Comparison of ENCODE assay signal across 17 cellular contexts in genomic region chr18:41756141-41756540, GRCh38.
DNase-seq lines count a peak whose midpoint lies in the region; ATAC-seq and TF ChIP-seq lines count a peak whose summit lies in the region.
"Had no signal": no experiment of that assay in that cellular context is flagged by ENCODE, and none has a peak within 500 bp of the region (broad histone marks: within the 10 kb centered on the region; RNA-seq: fewer than 3 reads in every experiment).

No MANE protein-coding gene starts in this region.

- H3K27me3 Mint-ChIP-seq in GM23338 (ENCODE audit: insufficient read depth, low read depth, poor library complexity): no peaks in the 10 kb centered on the region
- peaks cover 17% of the 10 kb centered on the region for H3K27me3 Mint-ChIP-seq in nephron progenitor cell (ENCODE audit: low read depth, poor library complexity)
- no peaks in the 10 kb centered on the region for H3K27me3 Mint-ChIP-seq in activated naive CD8-positive, alpha-beta T cell treated with anti-CD3 and anti-CD28 coated beads for 36 hours

- DNase-seq in GM23338 (ENCODE audit: low spot score) (peak; percentile 21), M059J (ENCODE audit: low read depth) (peak; percentile 61), fibroblast of villous mesenchyme (ENCODE audit: low read depth) (peak; percentile 16), nephron progenitor cell (no peak), caudate nucleus (lab: John Stamatoyannopoulos, UW) (no peak)
- DNase-seq in activated naive CD8-positive, alpha-beta T cell treated with anti-CD3 and anti-CD28 coated beads for 36 hours: no peak
- DNase-seq: BE2C; CD8-positive, alpha-beta T cell; COR-L47; DMS153; GOT3; HCEC 1CT; IMR-90; KBM-7 had no signal

- H3K4me1 Mint-ChIP-seq in GM23338 (peaks cover 9% of the 10 kb centered on the region), nephron progenitor cell (peaks cover 31% of the 10 kb centered on the region)
- no peaks in the 10 kb centered on the region for H3K4me1 Mint-ChIP-seq in activated naive CD8-positive, alpha-beta T cell treated with anti-CD3 and anti-CD28 coated beads for 36 hours
- H3K4me1 Mint-ChIP-seq: CD14-positive monocyte had no signal

- H3K9me3 Mint-ChIP-seq in GM23338: no peaks in the 10 kb centered on the region
- no peaks in the 10 kb centered on the region for H3K9me3 Mint-ChIP-seq in nephron progenitor cell
- H3K9me3 Mint-ChIP-seq in activated naive CD8-positive, alpha-beta T cell treated with anti-CD3 and anti-CD28 coated beads for 36 hours: no peaks in the 10 kb centered on the region
- H3K9me3 Mint-ChIP-seq: CD14-positive monocyte; CD8-positive, alpha-beta T cell had no signal

- peaks cover 6% of the 10 kb centered on the region; the same call in 1 of the 2 replicates for H3K9me2 ChIP-seq in GM23338 (ENCODE audit: insufficient read depth)

- no peak for ATAC-seq in GM23338
- ATAC-seq in GM18870 (IDR thresholded peaks at IDR 0.05; ENCODE audit: unreplicated experiment): no peak
- ATAC-seq: A549; CD8-positive, alpha-beta T cell had no signal

- H3K27ac ChIP-seq in GM23338 (ENCODE audit: low read depth) (no peak overlapping the region), caudate nucleus (ENCODE audit: low read depth, low read length) (no peak overlapping the region)
- H3K27ac ChIP-seq: A549 had no signal

- H3K4me3 Mint-ChIP-seq in GM23338 (no peak overlapping the region), nephron progenitor cell (no peak overlapping the region)
- no peak overlapping the region for H3K4me3 Mint-ChIP-seq in activated naive CD8-positive, alpha-beta T cell treated with anti-CD3 and anti-CD28 coated beads for 36 hours
- H3K4me3 Mint-ChIP-seq: CD14-positive monocyte; CD8-positive, alpha-beta T cell had no signal

- no peak overlapping the region for H3K4me3 ChIP-seq in GM23338
- H3K4me3 ChIP-seq in fibroblast of villous mesenchyme (ENCODE audit: low read depth, low read length): no peak overlapping the region
- H3K4me3 ChIP-seq: A549 had no signal

- no peaks in the 10 kb centered on the region for H3K79me2 ChIP-seq in GM23338 (replicated peaks; ENCODE audit: insufficient read depth)

- H2AFZ ChIP-seq in GM23338: peak overlapping the region; percentile 87

- H3K27me3 ChIP-seq in GM23338 (ENCODE audit: insufficient read depth): no peaks in the 10 kb centered on the region
- H3K27me3 ChIP-seq: BE2C had no signal

- peak overlapping the region; percentile 62 for H3K4me2 ChIP-seq in GM23338
- H3K4me2 ChIP-seq: A549 had no signal

- H4K20me1 ChIP-seq in GM23338 (replicated peaks; ENCODE audit: insufficient read depth): no peaks in the 10 kb centered on the region

- H3K4me1 ChIP-seq in GM23338 (ENCODE audit: insufficient read depth): peaks cover 9% of the 10 kb centered on the region
- H3K4me1 ChIP-seq: BE2C had no signal

- no peaks in the 10 kb centered on the region for H3K36me3 ChIP-seq in GM23338 (ENCODE audit: insufficient read depth)
- H3K36me3 ChIP-seq: BE2C had no signal

- no peak for TF ChIP-seq CTCF in GM23338 (conservative IDR thresholded peaks at IDR 0.05; ENCODE audit: low read depth in 2 of 2)
- TF ChIP-seq CTCF in fibroblast of villous mesenchyme (IDR thresholded peaks at IDR 0.05; ENCODE audit: insufficient read depth, low read depth, low read length): no peak
- no peak for TF ChIP-seq CTCF in nephron progenitor cell (IDR thresholded peaks at IDR 0.05)

- H3K36me3 Mint-ChIP-seq in GM23338 (ENCODE audit: low read depth) (no peaks in the 10 kb centered on the region), nephron progenitor cell (ENCODE audit: low read depth) (no peaks in the 10 kb centered on the region)
- no peaks in the 10 kb centered on the region for H3K36me3 Mint-ChIP-seq in activated naive CD8-positive, alpha-beta T cell treated with anti-CD3 and anti-CD28 coated beads for 36 hours
- H3K36me3 Mint-ChIP-seq: CD14-positive monocyte; CD8-positive, alpha-beta T cell had no signal

- H3K27ac Mint-ChIP-seq in GM23338: no peak overlapping the region
- H3K27ac Mint-ChIP-seq in nephron progenitor cell: peak overlapping the region; percentile 50
- H3K27ac Mint-ChIP-seq in activated naive CD8-positive, alpha-beta T cell treated with anti-CD3 and anti-CD28 coated beads for 36 hours: no peak overlapping the region
- H3K27ac Mint-ChIP-seq: CD8-positive, alpha-beta T cell had no signal

- H3F3A ChIP-seq in GM23338 (replicated peaks; ENCODE audit: low read depth): no peaks in the 10 kb centered on the region

TF ChIP-seq in GM23338, 12 proteins besides CTCF, POLR2A, EP300 and RAD21 (continues in another document):
- TF ChIP-seq ZNF462 (CRISPR knock-in tag; IDR thresholded peaks at IDR 0.05): no peak
- no peak for TF ChIP-seq ZNF331 (CRISPR knock-in tag; IDR thresholded peaks at IDR 0.05; ENCODE audit: low read depth)
- no peak for TF ChIP-seq EZH2 (IDR thresholded peaks at IDR 0.05; ENCODE audit: low read depth, unreplicated experiment)
- no peak for TF ChIP-seq CREB1 (CRISPR knock-in tag; IDR thresholded peaks at IDR 0.05; ENCODE audit: low read depth)
- no peak for TF ChIP-seq STAT1 (IDR thresholded peaks at IDR 0.05; ENCODE audit: unreplicated experiment)
- no peak for TF ChIP-seq NANOG (IDR thresholded peaks at IDR 0.05; ENCODE audit: borderline replicate concordance)
- no peak for TF ChIP-seq POLR2AphosphoS5 (IDR thresholded peaks at IDR 0.05; ENCODE audit: low read depth)
- no peak for TF ChIP-seq ETS1 (IDR thresholded peaks at IDR 0.05)

Comparison
In these comparisons a context has a peak if more than half of its experiments do, and no peak if none do; other contexts are left out.
1. DNase-seq: peak in GM23338 (single experiment), M059J (single experiment) and fibroblast of villous mesenchyme (single experiment); none in nephron progenitor cell (single experiment), caudate nucleus (0 of 61) and activated naive CD8-positive, alpha-beta T cell treated with anti-CD3 and anti-CD28 coated beads for 36 hours (single experiment).